Comparison of ENCODE assay signal across 1 cellular context in genomic region chr9:83935276-83935890, GRCh38.
TF ChIP-seq lines count a peak whose summit lies in the region.

No MANE protein-coding gene starts in this region.

TF ChIP-seq in SK-N-SH treated with all-trans-retinoic acid at 6 μM for 48 hours, 23 proteins besides CTCF, POLR2A, EP300 and RAD21 (continued from another document):
- TF ChIP-seq PATZ1 (CRISPR knock-in tag; IDR thresholded peaks at IDR 0.05; ENCODE audit: borderline replicate concordance) = no peak
